17 cellular contexts compared by ENCODE assay signal in the genomic region with DNA sequence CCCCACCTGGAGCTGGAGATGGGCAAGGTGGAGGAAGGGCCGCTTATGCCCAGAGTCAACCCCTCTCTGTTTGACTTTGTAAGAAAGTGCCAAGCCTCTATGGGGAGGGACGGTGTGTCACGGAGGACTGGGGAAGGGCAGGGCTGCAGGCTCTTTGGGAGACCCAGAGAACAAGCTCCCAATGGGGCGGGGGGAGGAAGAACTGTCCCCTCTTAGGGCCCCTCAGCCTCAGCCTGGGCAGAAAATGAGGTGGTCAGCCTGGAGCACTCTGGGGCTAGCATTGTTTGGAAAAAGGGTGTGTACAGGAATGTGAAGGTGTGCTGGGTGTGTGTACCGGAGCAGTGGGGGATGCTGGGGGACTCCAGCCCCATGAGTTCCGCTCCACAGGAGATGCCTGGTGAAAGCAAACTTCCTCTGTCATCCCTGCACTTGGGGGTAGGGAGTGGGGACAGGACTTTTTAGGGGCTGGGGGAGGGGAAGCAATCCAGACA. TPM values are rescaled to one million over a fixed set of nuclear protein-coding genes. Genes with fewer than 3 reads are reported as not detected.
DNase-seq lines count a peak whose midpoint lies in the region; ATAC-seq, FAIRE-seq and TF ChIP-seq lines count a peak whose summit lies in the region.
"Had no signal": no experiment of that assay in that cellular context is flagged by ENCODE, and none has a peak within 500 bp of the region (broad histone marks: within the 10 kb centered on the region; RNA-seq: fewer than 3 reads in every experiment).

No MANE protein-coding gene starts in this region.

- no peaks in the 10 kb centered on the region for H3K27me3 Mint-ChIP-seq in MCF 10A (ENCODE audit: insufficient read depth, unreplicated experiment)
- H3K27me3 Mint-ChIP-seq in CD4-positive, alpha-beta T cell, result peaks cover 18% of the 10 kb centered on the region

- H3K27ac ChIP-seq in mammary epithelial cell (ENCODE audit: insufficient read depth, low read depth, low read length) (no peak overlapping the region), H1 (ENCODE audit: low read depth, low read length) (peak overlapping the region; percentile 43; the same call in 1 of the 2 replicates), mesodermal cell (ENCODE audit: low read depth, low read length, severe bottlenecking) (no peak overlapping the region), urinary bladder (ENCODE audit: low read depth) (peak overlapping the region; percentile 11)
- no peak overlapping the region for H3K27ac ChIP-seq in CD4-positive, alpha-beta T cell (ENCODE audit: low read depth, low read length)
- H3K27ac ChIP-seq: adrenal gland had no signal

- no peaks in the 10 kb centered on the region for H3K36me3 ChIP-seq in mammary epithelial cell (ENCODE audit: insufficient read depth, low read length)
- H3K36me3 ChIP-seq in H1 (ENCODE audit: control insufficient read depth in 2 of 4, insufficient read depth in 4 of 4, low read length in 3 of 4), result peaks cover 0 to 8% (median 0%) of the 10 kb centered on the region in 4 experiments; a peak in 3 of 8 replicates
- no peaks in the 10 kb centered on the region for H3K36me3 ChIP-seq in mesodermal cell (ENCODE audit: control insufficient read depth, insufficient read depth, low read length)
- H3K36me3 ChIP-seq in urinary bladder (ENCODE audit: insufficient read depth), result no peaks in the 10 kb centered on the region
- H3K36me3 ChIP-seq: adrenal gland had no signal

- no peaks in the 10 kb centered on the region for H3K9me3 Mint-ChIP-seq in MCF 10A (ENCODE audit: unreplicated experiment)
- H3K9me3 Mint-ChIP-seq in CD4-positive, alpha-beta T cell, result no peaks in the 10 kb centered on the region
- H3K9me3 Mint-ChIP-seq: activated T-cell treated with anti-CD3 and anti-CD28 coated beads, Interleukin-2, amount 50 U/mL, for 24 hours had no signal

- no peak overlapping the region for H2BK20ac ChIP-seq in H1 (ENCODE audit: low read length)

- H3K36me3 Mint-ChIP-seq in MCF 10A (ENCODE audit: insufficient read depth, unreplicated experiment), result peaks cover 17% of the 10 kb centered on the region
- no peaks in the 10 kb centered on the region for H3K36me3 Mint-ChIP-seq in CD4-positive, alpha-beta T cell (ENCODE audit: low read depth)

- H3K4ac ChIP-seq in H1 (replicated peaks; ENCODE audit: insufficient read length, low read depth, low read length), result no peak overlapping the region

- intact Hi-C loops in MCF 10A (cut with micrococcal nuclease) (loop anchor here (10.0 kb wide), 1 partner anchor 221 kb away; a partner anchor contains a TSS), mammary epithelial cell (cut with micrococcal nuclease) (no loop called here)
- intact Hi-C loops in CD4-positive, alpha-beta T cell (cut with DNase I, micrococcal nuclease), result no loop called here

- H3K14ac ChIP-seq in H1 (ENCODE audit: insufficient read length), result no peak overlapping the region

- dilution Hi-C loops in mammary epithelial cell (cut with HindIII; ENCODE audit: low sequenced_read_pairs), result no loop called here

- H3K9me3 ChIP-seq in mammary epithelial cell (replicated peaks; ENCODE audit: insufficient read depth, low read length) (no peaks in the 10 kb centered on the region), H1 (ENCODE audit: insufficient read depth in 2 of 2, low read depth in 1 of 2, low read length in 1 of 2) (no peaks in the 10 kb centered on the region), mesodermal cell (ENCODE audit: control insufficient read depth, low read length) (no peaks in the 10 kb centered on the region)
- no peaks in the 10 kb centered on the region for H3K9me3 ChIP-seq in CD4-positive, alpha-beta T cell (ENCODE audit: control insufficient read depth, low read length)
- H3K9me3 ChIP-seq: adrenal gland had no signal

- H3K9ac ChIP-seq in mammary epithelial cell (ENCODE audit: insufficient read depth, low read length) (no peak overlapping the region), H1 (replicated peaks in 1 of 4; ENCODE audit: extremely low read depth in 1 of 4, low read depth in 3 of 4, low read length in 3 of 4) (peak overlapping the region in 1 of 4 experiments; percentile 6; a peak in 1 of 7 replicates)

- TF ChIP-seq EP300 in H1 (IDR thresholded peaks at IDR 0.05; ENCODE audit: borderline replicate concordance in 1 of 2, low read depth in 2 of 2, low read length in 2 of 2), result no peak

- H3K27me3 ChIP-seq in mammary epithelial cell (ENCODE audit: insufficient read depth, low read length) (no peaks in the 10 kb centered on the region), H1 (replicated peaks in 1 of 4; ENCODE audit: control insufficient read depth in 3 of 4, extremely low read depth in 1 of 4, insufficient read depth in 3 of 4, low read length in 3 of 4) (no peaks in the 10 kb centered on the region)
- H3K27me3 ChIP-seq in CD4-positive, alpha-beta T cell (ENCODE audit: control insufficient read depth, insufficient read depth, low read length), result peaks cover 7% of the 10 kb centered on the region

- BruUV-seq in MCF 10A (replicated peaks; lab: Mats Ljungman, UMichigan) (no TSS peak), mammary epithelial cell (replicated peaks; lab: Mats Ljungman, UMichigan) (no TSS peak)

- peak overlapping the region; percentile 41 for H4K5ac ChIP-seq in H1 (ENCODE audit: insufficient read length, low read depth, low read length)

- H2BK15ac ChIP-seq in H1 (ENCODE audit: low read length), result 0 out of 2 replicates have a peak overlapping the region, but pooled peaks have one; percentile 47

- H3K4me2 ChIP-seq in mammary epithelial cell (ENCODE audit: insufficient read depth, low read depth, low read length), result no peak overlapping the region
- peak overlapping the region; percentile 79 to 95 for H3K4me2 ChIP-seq in H1 (ENCODE audit: insufficient read depth in 1 of 2, low read depth in 2 of 2, low read length in 2 of 2)

- CTCF ChIA-PET in MCF 10A (lab: Yijun Ruan, JAX), result interaction anchor here (0.6 to 2.6 kb wide), 7 partner anchors 11 to 271 kb away, joined by 3 to 13 read pairs (median 6); no protein-coding TSS in a partner anchor
- CTCF ChIA-PET in mammary epithelial cell (lab: Charles Lee; ENCODE audit: low non-redundant PET), result no interaction called here
- CTCF ChIA-PET in H1 (lab: Charles Lee; ENCODE audit: partially characterized antibody), result interaction anchor here (1.0 to 8.6 kb wide), 4 partner anchors 9 to 146 kb away, joined by 3 to 47 read pairs (median 4); no protein-coding TSS in a partner anchor
- CTCF ChIA-PET in CD4-positive, alpha-beta T cell (lab: Charles Lee), result no interaction called here

- H3K4me3 ChIP-seq in mammary epithelial cell (replicated peaks in 1 of 3; ENCODE audit: insufficient read depth in 1 of 3, low read depth in 2 of 3, low read length in 3 of 3), result no peak overlapping the region
- peak overlapping the region; percentile 4 to 78 (median 22); a peak in 5 of 8 replicates for H3K4me3 ChIP-seq in H1 (ENCODE audit: extremely low read depth in 1 of 4, insufficient read depth in 2 of 4, low read depth in 3 of 4, low read length in 4 of 4)
- H3K4me3 ChIP-seq in mesodermal cell (ENCODE audit: extremely low read depth, insufficient read depth, low read length, poor library complexity, severe bottlenecking), result peak overlapping the region; percentile 87
- H3K4me3 ChIP-seq in urinary bladder (ENCODE audit: low read depth, low read length), result no peak overlapping the region
- H3K4me3 ChIP-seq: adrenal gland had no signal

- no peak for TF ChIP-seq CTCF in MCF 10A (IDR thresholded peaks at IDR 0.05; ENCODE audit: unreplicated experiment)
- TF ChIP-seq CTCF in mammary epithelial cell (conservative IDR thresholded peaks at IDR 0.05 in 1 of 2, IDR thresholded peaks at IDR 0.05 in 1 of 2; ENCODE audit: extremely low read depth in 1 of 2, insufficient read depth in 1 of 2, low read depth in 1 of 2, low read length in 2 of 2), result no peak
- TF ChIP-seq CTCF in H1 (IDR thresholded peaks at IDR 0.05; ENCODE audit: control extremely low read depth in 1 of 3, insufficient read depth in 1 of 3, low read depth in 1 of 3, low read length in 3 of 3), result no peak
- TF ChIP-seq CTCF in CD4-positive, alpha-beta T cell (IDR thresholded peaks at IDR 0.05), result no peak

- peaks cover 25% of the 10 kb centered on the region for H3K79me1 ChIP-seq in H1 (ENCODE audit: low read depth, low read length)

- peak overlapping the region; percentile 79; the same call in 1 of the 2 replicates for H2BK12ac ChIP-seq in H1 (ENCODE audit: low read depth, low read length)

- H3K4me1 ChIP-seq in mammary epithelial cell (ENCODE audit: insufficient read depth, low read length) (peaks cover 57% of the 10 kb centered on the region), H1 (replicated peaks in 1 of 4; ENCODE audit: control insufficient read depth in 3 of 4, insufficient read depth in 4 of 4, low read length in 3 of 4) (peaks cover 15 to 45% (median 33%) of the 10 kb centered on the region in 4 experiments), mesodermal cell (ENCODE audit: control insufficient read depth, insufficient read depth, low read length, poor library complexity, severe bottlenecking) (peaks cover 51% of the 10 kb centered on the region), urinary bladder (ENCODE audit: insufficient read depth) (no peaks in the 10 kb centered on the region)

- peaks cover 75% of the 10 kb centered on the region for H3K4me1 Mint-ChIP-seq in MCF 10A (ENCODE audit: insufficient read depth, unreplicated experiment)
- peaks cover 36% of the 10 kb centered on the region for H3K4me1 Mint-ChIP-seq in CD4-positive, alpha-beta T cell (ENCODE audit: low read depth)

- no peak overlapping the region for H2AFZ ChIP-seq in mammary epithelial cell (ENCODE audit: low read depth, low read length)
- no peak overlapping the region for H2AFZ ChIP-seq in H1 (ENCODE audit: low read length)

- no peak overlapping the region for H2AK5ac ChIP-seq in H1 (ENCODE audit: low read depth, low read length)

- H3K27ac Mint-ChIP-seq in MCF 10A (ENCODE audit: low read depth, unreplicated experiment), result peak overlapping the region; percentile 89
- no peak overlapping the region for H3K27ac Mint-ChIP-seq in CD4-positive, alpha-beta T cell
- H3K27ac Mint-ChIP-seq: activated CD4-positive, alpha-beta T cell treated with anti-CD3 and anti-CD28 coated beads for 36 hours; activated T-cell treated with anti-CD3 and anti-CD28 coated beads, Interleukin-2, amount 50 U/mL, for 24 hours had no signal

- POLR2A ChIA-PET in MCF 10A (lab: Yijun Ruan, JAX) (interaction anchor here (0.6 to 5.7 kb wide), 11 partner anchors 8 to 285 kb away, joined by 3 to 68 read pairs (median 3); a partner anchor contains a TSS), H1 (lab: Charles Lee; ENCODE audit: partially characterized antibody) (interaction anchor here (0.7 to 11.2 kb wide), 12 partner anchors 8 to 272 kb away, joined by 3 to 208 read pairs (median 12); a partner anchor contains a TSS)
- POLR2A ChIA-PET in CD4-positive, alpha-beta T cell (lab: Charles Lee), result interaction anchor here (0.9 kb wide), 1 partner anchor 18 kb away, joined by 3 read pairs; no protein-coding TSS in a partner anchor

- H3K23ac ChIP-seq in H1 (ENCODE audit: insufficient read length), result no peak overlapping the region

- H2BK120ac ChIP-seq in H1 (replicated peaks; ENCODE audit: low read depth, low read length), result no peak overlapping the region

- H4K91ac ChIP-seq in H1 (replicated peaks; ENCODE audit: insufficient read length, low read length), result no peak overlapping the region

- peak in 1 of 2 experiments; percentile 26; a peak in 1 of 3 replicates for TF ChIP-seq POLR2A in H1 (IDR thresholded peaks at IDR 0.05; ENCODE audit: control extremely low read depth in 1 of 2, low read depth in 2 of 2, low read length in 2 of 2)

- H3K79me2 ChIP-seq in mammary epithelial cell (ENCODE audit: insufficient read depth, low read length) (peaks cover 31% of the 10 kb centered on the region), H1 (ENCODE audit: control insufficient read depth in 1 of 2, insufficient read depth in 2 of 2, low read length in 2 of 2) (peaks cover 3 to 58% of the 10 kb centered on the region in 2 experiments)

- FAIRE-seq in H1 (lab: Jason Lieb, UNC), result no peak
- FAIRE-seq: A204.1, colon, H54 had no signal

- peak overlapping the region; percentile 20; the same call in 1 of the 2 replicates for H3K18ac ChIP-seq in H1 (ENCODE audit: extremely low read depth, low read length)

- no peak for DNase-seq in MCF 10A (ENCODE audit: unreplicated experiment)
- DNase-seq in mammary epithelial cell, result no peak
- no peak for DNase-seq in H1 (ENCODE audit: low read depth in 1 of 2, low spot score in 2 of 2)
- DNase-seq in CD4-positive, alpha-beta T cell, result no peak
- DNase-seq: activated CD4-positive, alpha-beta T cell treated with anti-CD3 and anti-CD28 coated beads for 36 hours; activated T-cell treated with anti-CD3 and anti-CD28 coated beads, Interleukin-2, amount 50 U/mL, for 24 hours; adrenal gland; T-helper 2 cell had no signal

- peaks cover 8% of the 10 kb centered on the region for H3K23me2 ChIP-seq in H1 (ENCODE audit: low read depth, low read length)

- no peak for ATAC-seq in CD4-positive, alpha-beta T cell (ENCODE audit: poor library complexity)
- ATAC-seq in GM21447 (IDR thresholded peaks at IDR 0.05; ENCODE audit: unreplicated experiment), result no peak
- ATAC-seq in HG03442 (IDR thresholded peaks at IDR 0.05; ENCODE audit: unreplicated experiment), result no peak
- ATAC-seq: activated CD4-positive, alpha-beta T cell treated with anti-CD3 and anti-CD28 coated beads for 36 hours had no signal

- TF ChIP-seq RAD21 in H1 (IDR thresholded peaks at IDR 0.05 in 1 of 2, conservative IDR thresholded peaks at IDR 0.05 in 1 of 2; ENCODE audit: low read depth in 2 of 2, low read length in 2 of 2), result no peak

- in situ Hi-C loops in mammary epithelial cell (cut with MboI; ENCODE audit: low sequenced_read_pairs in 2 of 2), result loop anchor here in 1 of 2 donors (10.0 kb wide), 1 partner anchor 151 kb away; no protein-coding TSS in a partner anchor

- no peaks in the 10 kb centered on the region for H4K20me1 ChIP-seq in mammary epithelial cell (ENCODE audit: insufficient read depth, low read length)
- H4K20me1 ChIP-seq in H1 (replicated peaks in 1 of 2; ENCODE audit: control insufficient read depth in 1 of 2, insufficient read depth in 2 of 2, low read length in 2 of 2), result peaks cover 6 to 17% of the 10 kb centered on the region in 2 experiments

- H4K8ac ChIP-seq in H1 (ENCODE audit: extremely low read depth, insufficient read depth, low read length), result no peak overlapping the region

- no peak overlapping the region for H3K56ac ChIP-seq in H1 (replicated peaks; ENCODE audit: insufficient read length, low read depth, low read length)

- H3K4me3 Mint-ChIP-seq in MCF 10A (ENCODE audit: unreplicated experiment), result peak overlapping the region; percentile 92
- H3K4me3 Mint-ChIP-seq in CD4-positive, alpha-beta T cell, result no peak overlapping the region
- H3K4me3 Mint-ChIP-seq: activated CD4-positive, alpha-beta T cell treated with anti-CD3 and anti-CD28 coated beads for 36 hours; activated T-cell treated with anti-CD3 and anti-CD28 coated beads, Interleukin-2, amount 50 U/mL, for 24 hours had no signal

- WGBS in mammary epithelial cell (ENCODE audit: low coverage, missing lambda C conversion rate), result 95% methylated on average over 6 of the region's 6 CpGs
- WGBS in H1 (ENCODE audit: extremely low coverage in 1 of 2, insufficient coverage in 1 of 2, insufficient read length in 1 of 2, insufficient replicate concordance in 2 of 2, low coverage in 1 of 2, low lambda C conversion rate in 2 of 2, missing lambda C conversion rate in 1 of 2), 2 experiments, result 32% methylated on average over 6 of the region's 6 CpGs; no CpG with 5 or more reads in 1 of the 2 experiments
- 15 to 56% methylated on average over 3 of the region's 6 CpGs for WGBS in mesodermal cell (ENCODE audit: insufficient coverage in 2 of 2), 2 experiments
- 85% methylated on average over 6 of the region's 6 CpGs for WGBS in urinary bladder

- peak overlapping the region; percentile 73; the same call in 1 of the 2 replicates for H2BK5ac ChIP-seq in H1 (ENCODE audit: low read depth, low read length)

RNA-seq across cellular contexts. Expression of a gene that starts 1.2 kb away (rescaled TPM):
- total RNA-seq in MCF 10A (2022) (25.1 and 30.5 TPM in 2 replicates), mammary epithelial cell (10 to 100 TPM; 26.5 to 27.2 TPM), urinary bladder (10.1 TPM)
- polyA plus RNA-seq in mammary epithelial cell (11.4 TPM), H1 (2011; rRNA removed) (49.3 and 77.0 TPM in 2 replicates), urinary bladder (6.2 TPM)
- polyA minus RNA-seq in mammary epithelial cell, result 17.4 TPM
- total RNA-seq in H1 (2021; fragmentation: NEBNext Ultra II Directional; extraction: Animal tissue kit (Norgen Biotek cat#: 25700)), result 43.4 and 46.8 TPM in 2 replicates
- polyA plus RNA-seq in H1 (2011; cell fraction: cytosol; rRNA removed), result 36.0 TPM
- 88.4 TPM for polyA plus RNA-seq in H1 (2011; cell fraction: nucleus; rRNA removed)
- polyA plus RNA-seq in H1 (2012, experiment 1 of 2), result 33.1 to 43.8 TPM (median 39.6 TPM) in 4 replicates
- polyA plus RNA-seq in H1 (2012, experiment 2 of 2), result 37.6 TPM
- polyA plus RNA-seq in H1 (2013, experiment 1 of 2), result 31.6 TPM
- polyA plus RNA-seq in H1 (2013, experiment 2 of 2), result 29.9 TPM
- polyA minus RNA-seq in H1 (2011; rRNA and poly(A)+ RNA removed), result 22.7 and 25.3 TPM in 2 replicates
- 26.8 TPM for polyA minus RNA-seq in H1 (2011; cell fraction: cytosol; rRNA and poly(A)+ RNA removed)
- 26.7 TPM for polyA minus RNA-seq in H1 (2011; cell fraction: nucleus; rRNA and poly(A)+ RNA removed)
- 19.2 TPM for polyA plus RNA-seq in mesodermal cell (2013, experiment 1 of 2)
- polyA plus RNA-seq in mesodermal cell (2013, experiment 2 of 2), result 17.3 TPM
- total RNA-seq in CD4-positive, alpha-beta T cell, result under 1 TPM in 1 of 2 experiments, not detected in 1; 0.22 TPM
- total RNA-seq: activated CD4-positive, alpha-beta T cell treated with anti-CD3 and anti-CD28 coated beads for 36 hours; subcutaneous adipose tissue had no signal

RNA-seq across cellular contexts. Expression of a gene that starts 20.7 kb away (rescaled TPM):
- total RNA-seq in MCF 10A (2022) (0.25 and 0.68 TPM in 2 replicates), mammary epithelial cell (not detected), urinary bladder (not detected)
- polyA plus RNA-seq in mammary epithelial cell (not detected), H1 (2011; rRNA removed) (not detected in 2 replicates), urinary bladder (0.06 TPM)
- not detected for polyA minus RNA-seq in mammary epithelial cell
- total RNA-seq in H1 (2021; fragmentation: NEBNext Ultra II Directional; extraction: Animal tissue kit (Norgen Biotek cat#: 25700)), result not detected in 2 replicates
- not detected for polyA plus RNA-seq in H1 (2011; cell fraction: cytosol; rRNA removed)
- polyA plus RNA-seq in H1 (2011; cell fraction: nucleus; rRNA removed), result not detected
- polyA plus RNA-seq in H1 (2012, experiment 1 of 2), result not detected in 4 replicates
- polyA plus RNA-seq in H1 (2012, experiment 2 of 2), result not detected
- not detected for polyA plus RNA-seq in H1 (2013, experiment 1 of 2)
- polyA plus RNA-seq in H1 (2013, experiment 2 of 2), result 0.04 TPM
- not detected in 2 replicates for polyA minus RNA-seq in H1 (2011; rRNA and poly(A)+ RNA removed)
- not detected for polyA minus RNA-seq in H1 (2011; cell fraction: cytosol; rRNA and poly(A)+ RNA removed)
- not detected for polyA minus RNA-seq in H1 (2011; cell fraction: nucleus; rRNA and poly(A)+ RNA removed)
- not detected for polyA plus RNA-seq in mesodermal cell (2013, experiment 1 of 2)
- not detected for polyA plus RNA-seq in mesodermal cell (2013, experiment 2 of 2)
- 1 to 10 TPM; 2.7 to 3.3 TPM for total RNA-seq in CD4-positive, alpha-beta T cell
- total RNA-seq: activated CD4-positive, alpha-beta T cell treated with anti-CD3 and anti-CD28 coated beads for 36 hours; subcutaneous adipose tissue had no signal
- polyA plus RNA-seq: adrenal gland, neural cell had no signal

Comparison
In these comparisons a context has a peak if more than half of its experiments do, and no peak if none do; other contexts are left out.
1. CTCF ChIA-PET loops: an anchor here in MCF 10A (0.6 to 2.6 kb wide) and H1 (1.0 to 8.6 kb wide); none called in mammary epithelial cell and CD4-positive, alpha-beta T cell.
2. H3K27ac ChIP-seq: peak in H1 (single experiment) and urinary bladder (single experiment); none in mammary epithelial cell (single experiment), mesodermal cell (single experiment) and CD4-positive, alpha-beta T cell (single experiment).
3. H3K4me3 ChIP-seq: peak in H1 (4 of 4) and mesodermal cell (single experiment); none in mammary epithelial cell (0 of 3) and urinary bladder (single experiment).